Comparison of ENCODE assay signal across 14 cellular contexts in genomic region chr5:179269781-179270543, GRCh38.
DNase-seq lines count a peak whose midpoint lies in the region; ATAC-seq and TF ChIP-seq lines count a peak whose summit lies in the region.
"Had no signal": no experiment of that assay in that cellular context is flagged by ENCODE, and none has a peak within 500 bp of the region (broad histone marks: within the 10 kb centered on the region; RNA-seq: fewer than 3 reads in every experiment).

No MANE protein-coding gene starts in this region.

- intact Hi-C loops in CD14-positive monocyte (cut with micrococcal nuclease): no loop called here
- intact Hi-C loops in cardiac septum (cut with DNase I): loop anchor here (5.0 kb wide), 1 partner anchor 72 kb away; no protein-coding TSS in a partner anchor
- intact Hi-C loops in sciatic nerve (cut with DNase I): no loop called here

- no peaks in the 10 kb centered on the region for H3K36me3 Mint-ChIP-seq in CD14-positive monocyte
- H3K36me3 Mint-ChIP-seq: activated naive CD8-positive, alpha-beta T cell; CD4-positive, CD25-positive, alpha-beta regulatory T cell had no signal

- H3K4me3 Mint-ChIP-seq in CD14-positive monocyte: no peak overlapping the region
- H3K4me3 Mint-ChIP-seq: activated naive CD8-positive, alpha-beta T cell; CD4-positive, CD25-positive, alpha-beta regulatory T cell had no signal

- ATAC-seq in SK-N-SH treated with all-trans-retinoic acid at 6 μM for 48 hours (no peak), sciatic nerve (no peak), GM18870 (IDR thresholded peaks at IDR 0.05; ENCODE audit: unreplicated experiment) (no peak), GM21526 (IDR thresholded peaks at IDR 0.05; ENCODE audit: low FRiP score, unreplicated experiment) (no peak), HG03097 (IDR thresholded peaks at IDR 0.05; ENCODE audit: low FRiP score, unreplicated experiment) (no peak)

- no peaks in the 10 kb centered on the region for H3K4me1 Mint-ChIP-seq in CD14-positive monocyte
- H3K4me1 Mint-ChIP-seq: CD4-positive, CD25-positive, alpha-beta regulatory T cell had no signal

- no peak overlapping the region for H3K27ac Mint-ChIP-seq in CD14-positive monocyte
- H3K27ac Mint-ChIP-seq: activated naive CD8-positive, alpha-beta T cell had no signal

- no peaks in the 10 kb centered on the region for H3K9me3 Mint-ChIP-seq in CD14-positive monocyte
- H3K9me3 Mint-ChIP-seq: CD4-positive, CD25-positive, alpha-beta regulatory T cell had no signal

- no peak for TF ChIP-seq CTCF in CD14-positive monocyte (IDR thresholded peaks at IDR 0.05)

- peak; percentile 22 for DNase-seq in CD14-positive monocyte (ENCODE audit: low spot score)
- DNase-seq in cardiac septum (ENCODE audit: low spot score): peak; percentile 53
- peak; percentile 54 for DNase-seq in sciatic nerve (ENCODE audit: low spot score)
- no peak for DNase-seq in DMS79 treated with DMSO at 0.1 percent for 48 hours (lab: John Stamatoyannopoulos, UW)
- DNase-seq: activated CD8-positive, alpha-beta memory T cell treated with anti-CD3 and anti-CD28 coated beads for 24 hours; CD4-positive, CD25-positive, alpha-beta regulatory T cell; NCI-H146; NCI-H524; nucleus accumbens had no signal

- peaks cover 5 to 13% (median 7%) of the 10 kb centered on the region in 3 donors for H3K27me3 Mint-ChIP-seq in CD14-positive monocyte (ENCODE audit: low read depth in 3 of 3)
- H3K27me3 Mint-ChIP-seq: activated naive CD8-positive, alpha-beta T cell; CD4-positive, CD25-positive, alpha-beta regulatory T cell had no signal

TF ChIP-seq in SK-N-SH treated with all-trans-retinoic acid at 6 μM for 48 hours, 23 proteins besides CTCF, POLR2A, EP300 and RAD21:
- TF ChIP-seq OSR1 (CRISPR knock-in tag; IDR thresholded peaks at IDR 0.05): no peak
- TF ChIP-seq ZNF70 (CRISPR knock-in tag; IDR thresholded peaks at IDR 0.05): 0 out of 2 replicates have a peak, but pooled peaks have one; percentile 38
- TF ChIP-seq ARNTL (CRISPR knock-in tag; IDR thresholded peaks at IDR 0.05; ENCODE audit: borderline replicate concordance, low read depth): no peak
